30 cellular contexts compared by ENCODE assay signal in genomic region chr12:23947395-23947794, GRCh38. TPM values are rescaled to one million over a fixed set of nuclear protein-coding genes. Genes with fewer than 3 reads are reported as not detected.
DNase-seq lines count a peak whose midpoint lies in the region; ATAC-seq and TF ChIP-seq lines count a peak whose summit lies in the region.
"Had no signal": no experiment of that assay in that cellular context is flagged by ENCODE, and none has a peak within 500 bp of the region (broad histone marks: within the 10 kb centered on the region; RNA-seq: fewer than 3 reads in every experiment).

No MANE protein-coding gene starts in this region.

- H3K36me3 ChIP-seq in MM.1S (replicated peaks; ENCODE audit: insufficient read depth, low read length) (no peaks in the 10 kb centered on the region), ectodermal cell (ENCODE audit: control insufficient read depth, insufficient read depth, low read length) (no peaks in the 10 kb centered on the region)
- H3K36me3 ChIP-seq: BE2C, brain microvascular endothelial cell, esophagus muscularis mucosa, MG63, neutrophil, thyroid gland had no signal

- H3K27ac ChIP-seq in MM.1S (ENCODE audit: low read length), result no peak overlapping the region
- H3K27ac ChIP-seq in ectodermal cell (ENCODE audit: insufficient read depth, low read depth, low read length, poor library complexity, severe bottlenecking), result no peak overlapping the region
- no peak overlapping the region for H3K27ac ChIP-seq in coronary artery
- H3K27ac ChIP-seq: brain microvascular endothelial cell, esophagus muscularis mucosa, neutrophil, psoas muscle, thyroid gland had no signal

- ATAC-seq in GM21526 (IDR thresholded peaks at IDR 0.05; ENCODE audit: low FRiP score, unreplicated experiment) (no peak), HG02623 (IDR thresholded peaks at IDR 0.05; ENCODE audit: unreplicated experiment) (no peak)
- ATAC-seq: activated CD8-positive, alpha-beta memory T cell treated with anti-CD3 and anti-CD28 coated beads, Interleukin-2, amount 10 ng/mL, durations not matched to agents 7 days and 5 days; effector memory CD8-positive, alpha-beta T cell; psoas muscle; stimulated activated naive CD8-positive, alpha-beta T cell treated with anti-CD3 and anti-CD28 coated beads, Interleukin-15, amount 100 ng/mL, for 72 hours had no signal

- TF ChIP-seq CTCF in MM.1S (IDR thresholded peaks at IDR 0.05; ENCODE audit: low read length), result 0 out of 2 replicates have a peak, but pooled peaks have one; percentile 3
- no peak for TF ChIP-seq CTCF in nephron progenitor cell (IDR thresholded peaks at IDR 0.05)
- TF ChIP-seq CTCF in coronary artery (IDR thresholded peaks at IDR 0.05), result no peak

- no peak overlapping the region for H2AFZ ChIP-seq in MM.1S (ENCODE audit: low read length)

- no peaks in the 10 kb centered on the region for H3K36me3 Mint-ChIP-seq in nephron progenitor cell (ENCODE audit: low read depth)
- H3K36me3 Mint-ChIP-seq in activated T-helper 1 cell treated with anti-CD3 and anti-CD28 coated beads, Interleukin-12 subunit alpha, Interleukin-12 subunit beta, Interleukin-2, Interleukin-4 antibody, amounts not matched to agents 30 ng/mL and 10 ng/mL and 1 ng/mL, durations not matched to agents 14 hours and 24 hours and 36 hours (ENCODE audit: low read depth), result no peaks in the 10 kb centered on the region
- H3K36me3 Mint-ChIP-seq: activated CD8-positive, alpha-beta memory T cell treated with anti-CD3 and anti-CD28 coated beads, Interleukin-2, amount 10 ng/mL, durations not matched to agents 7 days and 5 days had no signal

- peaks cover 38% of the 10 kb centered on the region for H3K4me1 Mint-ChIP-seq in nephron progenitor cell
- H3K4me1 Mint-ChIP-seq in activated T-helper 1 cell treated with anti-CD3 and anti-CD28 coated beads, Interleukin-12 subunit alpha, Interleukin-12 subunit beta, Interleukin-2, Interleukin-4 antibody, amounts not matched to agents 30 ng/mL and 10 ng/mL and 1 ng/mL, durations not matched to agents 14 hours and 24 hours and 36 hours (ENCODE audit: low read depth), result no peaks in the 10 kb centered on the region
- H3K4me1 Mint-ChIP-seq: activated CD8-positive, alpha-beta memory T cell treated with anti-CD3 and anti-CD28 coated beads, Interleukin-2, amount 10 ng/mL, durations not matched to agents 7 days and 5 days; stimulated activated naive CD8-positive, alpha-beta T cell treated with anti-CD3 and anti-CD28 coated beads, Interleukin-15, amount 100 ng/mL, for 72 hours had no signal

- no peaks in the 10 kb centered on the region for H3K27me3 ChIP-seq in MM.1S (replicated peaks; ENCODE audit: insufficient read depth, low read length)
- H3K27me3 ChIP-seq in ectodermal cell (ENCODE audit: control insufficient read depth, insufficient read depth, low read length, poor library complexity, severe bottlenecking), result no peaks in the 10 kb centered on the region
- H3K27me3 ChIP-seq: brain microvascular endothelial cell, thyroid gland had no signal

- no peaks in the 10 kb centered on the region for H3K79me2 ChIP-seq in MM.1S (ENCODE audit: low read length)

- H3K9me3 ChIP-seq in MM.1S (replicated peaks; ENCODE audit: insufficient read depth, low read length), result no peaks in the 10 kb centered on the region
- H3K9me3 ChIP-seq in ectodermal cell (ENCODE audit: control insufficient read depth, low read length), result no peaks in the 10 kb centered on the region
- H3K9me3 ChIP-seq: BE2C, esophagus muscularis mucosa, MG63, neutrophil, psoas muscle, thyroid gland had no signal

- H3K4me3 Mint-ChIP-seq in nephron progenitor cell, result peak overlapping the region; percentile 77
- H3K4me3 Mint-ChIP-seq in activated T-helper 1 cell treated with anti-CD3 and anti-CD28 coated beads, Interleukin-12 subunit alpha, Interleukin-12 subunit beta, Interleukin-2, Interleukin-4 antibody, amounts not matched to agents 30 ng/mL and 10 ng/mL and 1 ng/mL, durations not matched to agents 14 hours and 24 hours and 36 hours, result no peak overlapping the region
- H3K4me3 Mint-ChIP-seq: activated CD8-positive, alpha-beta memory T cell treated with anti-CD3 and anti-CD28 coated beads, Interleukin-2, amount 10 ng/mL, durations not matched to agents 7 days and 5 days; effector memory CD8-positive, alpha-beta T cell; stimulated activated naive CD8-positive, alpha-beta T cell treated with anti-CD3 and anti-CD28 coated beads, Interleukin-15, amount 100 ng/mL, for 72 hours had no signal

- H3K9me3 Mint-ChIP-seq in nephron progenitor cell, result no peaks in the 10 kb centered on the region
- no peaks in the 10 kb centered on the region for H3K9me3 Mint-ChIP-seq in activated T-helper 1 cell treated with anti-CD3 and anti-CD28 coated beads, Interleukin-12 subunit alpha, Interleukin-12 subunit beta, Interleukin-2, Interleukin-4 antibody, amounts not matched to agents 30 ng/mL and 10 ng/mL and 1 ng/mL, durations not matched to agents 14 hours and 24 hours and 36 hours

- H3K27ac Mint-ChIP-seq in nephron progenitor cell, result no peak overlapping the region
- no peak overlapping the region for H3K27ac Mint-ChIP-seq in activated T-helper 1 cell treated with anti-CD3 and anti-CD28 coated beads, Interleukin-12 subunit alpha, Interleukin-12 subunit beta, Interleukin-2, Interleukin-4 antibody, amounts not matched to agents 30 ng/mL and 10 ng/mL and 1 ng/mL, durations not matched to agents 14 hours and 24 hours and 36 hours
- H3K27ac Mint-ChIP-seq: activated CD8-positive, alpha-beta memory T cell treated with anti-CD3 and anti-CD28 coated beads, Interleukin-2, amount 10 ng/mL, durations not matched to agents 7 days and 5 days; effector memory CD8-positive, alpha-beta T cell; stimulated activated naive CD8-positive, alpha-beta T cell treated with anti-CD3 and anti-CD28 coated beads, Interleukin-15, amount 100 ng/mL, for 72 hours had no signal

- intact Hi-C loops in activated T-helper 1 cell treated with anti-CD3 and anti-CD28 coated beads, Interleukin-12 subunit alpha, Interleukin-12 subunit beta, Interleukin-2, Interleukin-4 antibody, amounts not matched to agents 30 ng/mL and 10 ng/mL and 1 ng/mL, durations not matched to agents 14 hours and 24 hours and 36 hours (cut with micrococcal nuclease), result no loop called here

- no peaks in the 10 kb centered on the region for H3K27me3 Mint-ChIP-seq in nephron progenitor cell (ENCODE audit: low read depth, poor library complexity)
- peaks cover 4% of the 10 kb centered on the region for H3K27me3 Mint-ChIP-seq in activated T-helper 1 cell treated with anti-CD3 and anti-CD28 coated beads, Interleukin-12 subunit alpha, Interleukin-12 subunit beta, Interleukin-2, Interleukin-4 antibody, amounts not matched to agents 30 ng/mL and 10 ng/mL and 1 ng/mL, durations not matched to agents 14 hours and 24 hours and 36 hours (ENCODE audit: insufficient read depth)
- H3K27me3 Mint-ChIP-seq: activated CD8-positive, alpha-beta memory T cell treated with anti-CD3 and anti-CD28 coated beads, Interleukin-2, amount 10 ng/mL, durations not matched to agents 7 days and 5 days; effector memory CD8-positive, alpha-beta T cell; stimulated activated naive CD8-positive, alpha-beta T cell treated with anti-CD3 and anti-CD28 coated beads, Interleukin-15, amount 100 ng/mL, for 72 hours had no signal

- peak; percentile 82 for DNase-seq in DMS53 (lab: John Stamatoyannopoulos, UW)
- no peak for DNase-seq in MM.1S
- DNase-seq in nephron progenitor cell, result no peak
- no peak for DNase-seq in activated T-helper 1 cell treated with anti-CD3 and anti-CD28 coated beads, Interleukin-12 subunit alpha, Interleukin-12 subunit beta, Interleukin-2, Interleukin-4 antibody, amounts not matched to agents 30 ng/mL and 10 ng/mL and 1 ng/mL, durations not matched to agents 14 hours and 24 hours and 36 hours (ENCODE audit: low spot score)
- DNase-seq in coronary artery (ENCODE audit: low spot score), result no peak
- DNase-seq: ACHN; activated CD4-positive, CD25-positive, alpha-beta regulatory T cell; activated CD8-positive, alpha-beta memory T cell treated with anti-CD3 and anti-CD28 coated beads, Interleukin-2, amount 10 ng/mL, durations not matched to agents 7 days and 5 days; activated naive CD4-positive, alpha-beta T cell treated with Interleukin-2 at 50 U/mL for 16 hours; activated T-cell treated with anti-CD3 and anti-CD28 coated beads, Interleukin-2, amount 50 U/mL, for 48 hours; BE2C; brain microvascular endothelial cell; DMS79 treated with DMSO at 0.1 percent for 48 hours; effector memory CD8-positive, alpha-beta T cell; foreskin melanocyte; GF-D8; KBM-7; MG63; NCI-H1417 treated with DMSO at 0.1 percent for 48 hours; NCI-H526; psoas muscle; stimulated activated naive CD8-positive, alpha-beta T cell treated with anti-CD3 and anti-CD28 coated beads, Interleukin-15, amount 100 ng/mL, for 72 hours; thyroid gland had no signal

- H3K4me3 ChIP-seq in MM.1S (ENCODE audit: low read length) (no peak overlapping the region), ectodermal cell (ENCODE audit: insufficient read depth, low read depth, low read length) (peak overlapping the region; percentile 60), coronary artery (no peak overlapping the region)
- H3K4me3 ChIP-seq: esophagus muscularis mucosa, lung, MG63, psoas muscle, thyroid gland had no signal

- no CpG with 5 or more reads among the region's 2 CpGs for WGBS in ectodermal cell, 2 experiments

- H3K9ac ChIP-seq in MM.1S (ENCODE audit: low read length), result no peak overlapping the region

- no peak overlapping the region for H3K4me2 ChIP-seq in MM.1S (ENCODE audit: low read depth, low read length)

- H3K4me1 ChIP-seq in MM.1S (ENCODE audit: low read length), result no peaks in the 10 kb centered on the region
- H3K4me1 ChIP-seq in ectodermal cell (ENCODE audit: control insufficient read depth, insufficient read depth, low read length), result peaks cover 41% of the 10 kb centered on the region
- H3K4me1 ChIP-seq: BE2C, psoas muscle, thyroid gland had no signal

- H3F3A ChIP-seq in MM.1S (ENCODE audit: insufficient read depth, low read length), result no peaks in the 10 kb centered on the region

- H3K9me2 ChIP-seq in MM.1S (replicated peaks; ENCODE audit: insufficient read depth, low read length), result no peaks in the 10 kb centered on the region

- H4K20me1 ChIP-seq in MM.1S (ENCODE audit: insufficient read depth, low read length), result no peaks in the 10 kb centered on the region

RNA-seq across cellular contexts. Expression of gene SOX5, which starts 2.1 kb away (rescaled TPM):
- 27.2 TPM for polyA plus RNA-seq in ectodermal cell (2013, experiment 1 of 4)
- polyA plus RNA-seq in ectodermal cell (2013, experiment 2 of 4), result 28.4 TPM
- 18.4 TPM for polyA plus RNA-seq in ectodermal cell (2013, experiment 3 of 4)
- polyA plus RNA-seq in ectodermal cell (2013, experiment 4 of 4), result 19.7 TPM
- 1.3 and 3.1 TPM in 2 replicates for total RNA-seq in activated T-helper 1 cell treated with anti-CD3 and anti-CD28 coated beads, Interleukin-12 subunit alpha, Interleukin-12 subunit beta, Interleukin-2, Interleukin-4 antibody, amounts not matched to agents 30 ng/mL and 10 ng/mL and 1 ng/mL, durations not matched to agents 14 hours and 24 hours and 36 hours
- total RNA-seq: HT-29 had no signal
